ENCODE assay signal across 1 cellular context in genomic region chr16:57600048-57600835, GRCh38.
TF ChIP-seq lines count a peak whose summit lies in the region.

No MANE protein-coding gene starts in this region.

TF ChIP-seq in GM12878, 131 proteins besides CTCF, POLR2A, EP300 and RAD21 (continued from another document):
- no peak for TF ChIP-seq NRF1 (conservative IDR thresholded peaks at IDR 0.05; ENCODE audit: low read depth, low read length)
- no peak for TF ChIP-seq ATF7 (IDR thresholded peaks at IDR 0.05; ENCODE audit: low read depth)
- no peak for TF ChIP-seq BMI1 (IDR thresholded peaks at IDR 0.05; ENCODE audit: borderline replicate concordance)
- TF ChIP-seq YBX1 (IDR thresholded peaks at IDR 0.05): no peak
- TF ChIP-seq PBX3 (IDR thresholded peaks at IDR 0.05; ENCODE audit: insufficient replicate concordance, low read depth, low read length): no peak
- TF ChIP-seq EZH2 (IDR thresholded peaks at IDR 0.05; ENCODE audit: borderline replicate concordance, control insufficient read depth, low read depth, low read length): no peak
- TF ChIP-seq ZZZ3 (IDR thresholded peaks at IDR 0.05; ENCODE audit: control insufficient read depth, insufficient read length, low read depth): no peak
- no peak for TF ChIP-seq E2F8 (IDR thresholded peaks at IDR 0.05; ENCODE audit: low read depth, partially characterized antibody)
- TF ChIP-seq GABPA (IDR thresholded peaks at IDR 0.05; ENCODE audit: low read depth): no peak
- TF ChIP-seq STAT1 (conservative IDR thresholded peaks at IDR 0.05): no peak
- TF ChIP-seq ZBTB40 (IDR thresholded peaks at IDR 0.05; ENCODE audit: borderline replicate concordance): no peak
- TF ChIP-seq ZNF687 (IDR thresholded peaks at IDR 0.05): 0 out of 2 replicates have a peak, but pooled peaks have one; percentile 23
- TF ChIP-seq EGR1 (IDR thresholded peaks at IDR 0.05; ENCODE audit: borderline replicate concordance in 1 of 2, low read depth in 2 of 2, low read length in 2 of 2): no peak
- peak; percentile 52; the same call in 1 of the 2 replicates for TF ChIP-seq SMARCA5 (IDR thresholded peaks at IDR 0.05)
- TF ChIP-seq LARP7 (IDR thresholded peaks at IDR 0.05): no peak
- TF ChIP-seq JUNB (IDR thresholded peaks at IDR 0.05): no peak
- no peak for TF ChIP-seq FOXM1 (IDR thresholded peaks at IDR 0.05; ENCODE audit: low read depth, low read length)
- TF ChIP-seq RELB (IDR thresholded peaks at IDR 0.05; ENCODE audit: low read depth): no peak
- TF ChIP-seq RB1 (IDR thresholded peaks at IDR 0.05; ENCODE audit: borderline replicate concordance): no peak
- TF ChIP-seq MEF2A (IDR thresholded peaks at IDR 0.05; ENCODE audit: insufficient read depth, low read depth, low read length): no peak
- no peak for TF ChIP-seq MTA3 (IDR thresholded peaks at IDR 0.05; ENCODE audit: borderline replicate concordance, low read length)
- TF ChIP-seq NFYA (IDR thresholded peaks at IDR 0.05; ENCODE audit: borderline replicate concordance, low read depth, low read length): no peak
- TF ChIP-seq MEF2B (IDR thresholded peaks at IDR 0.05; ENCODE audit: partially characterized antibody, poor library complexity, severe bottlenecking): no peak
- no peak; the same call in 2 of the 3 replicates for TF ChIP-seq POU2F2 (IDR thresholded peaks at IDR 0.05; ENCODE audit: borderline replicate concordance, low read depth, low read length)
- peak; percentile 70 for TF ChIP-seq SMC3 (IDR thresholded peaks at IDR 0.05; ENCODE audit: borderline replicate concordance, low read length)
- TF ChIP-seq TARDBP (IDR thresholded peaks at IDR 0.05; ENCODE audit: borderline replicate concordance): no peak
- peak; percentile 45; the same call in 1 of the 2 replicates for TF ChIP-seq RUNX3 (IDR thresholded peaks at IDR 0.05; ENCODE audit: low read length)
- peak; percentile 71 for TF ChIP-seq TCF12 (IDR thresholded peaks at IDR 0.05; ENCODE audit: low read depth, low read length)
- TF ChIP-seq BCL11A (IDR thresholded peaks at IDR 0.05; ENCODE audit: low read depth, low read length): no peak
